In the genomic region with DNA sequence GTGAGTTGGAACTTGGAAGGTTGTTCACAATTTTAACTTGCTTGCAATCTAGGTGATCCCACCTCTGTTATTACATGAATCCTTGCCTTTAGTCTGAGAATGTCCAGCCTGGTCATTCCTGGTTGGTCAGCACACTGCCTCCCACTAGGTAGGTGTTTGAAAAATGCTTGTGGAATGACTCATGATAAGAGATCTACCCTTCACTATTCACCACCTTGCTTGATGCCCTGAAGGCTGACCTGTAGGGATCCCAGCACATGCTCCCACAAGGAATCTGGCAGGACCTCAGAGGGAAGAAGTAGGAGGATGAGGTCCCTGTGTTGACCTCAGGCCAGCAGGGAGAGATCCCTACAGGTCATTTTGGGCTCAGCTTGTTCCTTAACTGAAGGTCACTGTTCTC, we compare ENCODE assay signal across 19 cellular contexts. TPM values are rescaled to one million over a fixed set of nuclear protein-coding genes. Genes with fewer than 3 reads are reported as not detected.
DNase-seq lines count a peak whose midpoint lies in the region; ATAC-seq and TF ChIP-seq lines count a peak whose summit lies in the region.
"Had no signal": no experiment of that assay in that cellular context is flagged by ENCODE, and none has a peak within 500 bp of the region (broad histone marks: within the 10 kb centered on the region; RNA-seq: fewer than 3 reads in every experiment).

No MANE protein-coding gene starts in this region.

- TF ChIP-seq POLR2A in spleen (IDR thresholded peaks at IDR 0.05) = no peak

- intact Hi-C loops in left ventricle myocardium inferior (cut with micrococcal nuclease) = no loop called here
- intact Hi-C loops in cardiac septum (cut with DNase I) = no loop called here
- intact Hi-C loops in spleen (cut with DNase I; ENCODE audit: low total_unique reads) = no loop called here

- H3K9me3 ChIP-seq in left ventricle myocardium inferior (replicated peaks) = no peaks in the 10 kb centered on the region
- H3K9me3 ChIP-seq in RWPE2 (ENCODE audit: severe bottlenecking) = no peaks in the 10 kb centered on the region
- H3K9me3 ChIP-seq in spleen = no peaks in the 10 kb centered on the region
- H3K9me3 ChIP-seq: MG63 had no signal

- DNase-seq in left ventricle myocardium inferior (no peak), cardiac septum (ENCODE audit: low spot score) (no peak), RWPE2 (ENCODE audit: low spot score) (no peak), islet precursor cell (peak; percentile 80), spleen (no peak), D341Med (ENCODE audit: low spot score) (no peak), ecto neural progenitor cell (ENCODE audit: low spot score) (no peak)
- DNase-seq: GF-D8, H7, IMR-90, MG63, NCI-H1092, NCI-H1436 treated with DMSO at 0.1 percent for 48 hours, NCI-H2029, NCI-H2171, NCI-H446, NCI-H69 had no signal

- H3K36me3 ChIP-seq in left ventricle myocardium inferior (no peaks in the 10 kb centered on the region), RWPE2 (ENCODE audit: low read depth) (no peaks in the 10 kb centered on the region), spleen (no peaks in the 10 kb centered on the region)
- H3K36me3 ChIP-seq: MG63 had no signal

- H3K27ac ChIP-seq in left ventricle myocardium inferior (replicated peaks) (peak overlapping the region; percentile 44), RWPE2 (ENCODE audit: poor library complexity, severe bottlenecking) (no peak overlapping the region), spleen (peak overlapping the region in 7 of 8 donors; percentile 31 to 70 (median 58))
- H3K27ac ChIP-seq: RWPE1 had no signal

- peaks cover 21% of the 10 kb centered on the region for H3K4me1 ChIP-seq in left ventricle myocardium inferior
- H3K4me1 ChIP-seq in RWPE2 (ENCODE audit: insufficient read depth, poor library complexity, severe bottlenecking) = no peaks in the 10 kb centered on the region
- peaks cover 0 to 10% (median 0%) of the 10 kb centered on the region in 6 donors for H3K4me1 ChIP-seq in spleen

- TF ChIP-seq CTCF in left ventricle myocardium inferior (IDR thresholded peaks at IDR 0.05; ENCODE audit: borderline replicate concordance) (no peak), RWPE2 (IDR thresholded peaks at IDR 0.05; ENCODE audit: poor library complexity, severe bottlenecking) (no peak), spleen (IDR thresholded peaks at IDR 0.05 in 8 of 11, conservative IDR thresholded peaks at IDR 0.05 in 3 of 11) (no peak)

- peak; percentile 66; the same call in 2 of the 3 replicates for ATAC-seq in RWPE2 (ENCODE audit: low read depth)
- ATAC-seq in GM21529 (IDR thresholded peaks at IDR 0.05; ENCODE audit: unreplicated experiment) = no peak

- H3K27me3 ChIP-seq in left ventricle myocardium inferior (ENCODE audit: low read depth) = no peaks in the 10 kb centered on the region
- H3K27me3 ChIP-seq in RWPE2 (ENCODE audit: insufficient read depth, poor library complexity, severe bottlenecking) = peaks cover 4% of the 10 kb centered on the region
- H3K27me3 ChIP-seq in spleen (replicated peaks in 1 of 7) = peaks cover 0 to 6% (median 0%) of the 10 kb centered on the region in 7 donors

- H3K4me3 ChIP-seq in left ventricle myocardium inferior (no peak overlapping the region), RWPE2 (ENCODE audit: severe bottlenecking) (no peak overlapping the region), spleen (no peak overlapping the region)
- H3K4me3 ChIP-seq: MG63 had no signal

RNA-seq across cellular contexts. Expression of a gene that starts 30.2 kb away (rescaled TPM):
- total RNA-seq in left ventricle myocardium inferior (6.9 TPM), cardiac septum (13.6 TPM), spleen (10 to 100 TPM in 1 of 7 donors, 1 to 10 TPM in 6; 6.5 to 12.6 (median 7.3) TPM)
- polyA plus RNA-seq in spleen = 1 to 10 TPM; 2.5 to 5.5 (median 2.5) TPM

RNA-seq across cellular contexts. Expression of a gene that starts 58.5 kb away (rescaled TPM):
- total RNA-seq in left ventricle myocardium inferior (0.96 TPM), cardiac septum (0.86 TPM), spleen (10 to 100 TPM in 1 of 7 donors, 1 to 10 TPM in 6; 4.2 to 11.1 (median 7.3) TPM)
- 1 to 10 TPM; 1.5 to 2.7 (median 2.6) TPM for polyA plus RNA-seq in spleen
